16 cellular contexts compared by ENCODE assay signal in genomic region chr1:30670195-30671060, GRCh38. TPM values are rescaled to one million over a fixed set of nuclear protein-coding genes. Genes with fewer than 3 reads are reported as not detected.
DNase-seq lines count a peak whose midpoint lies in the region; ATAC-seq and TF ChIP-seq lines count a peak whose summit lies in the region.
"Had no signal": no experiment of that assay in that cellular context is flagged by ENCODE, and none has a peak within 500 bp of the region (broad histone marks: within the 10 kb centered on the region; RNA-seq: fewer than 3 reads in every experiment).

No MANE protein-coding gene starts in this region.

- no peaks in the 10 kb centered on the region for H3K4me1 ChIP-seq in upper lobe of right lung
- H3K4me1 ChIP-seq: left ventricle myocardium inferior, psoas muscle had no signal

- H3K4me3 ChIP-seq in fibroblast of villous mesenchyme (ENCODE audit: low read depth, low read length) (no peak overlapping the region), upper lobe of right lung (no peak overlapping the region)
- H3K4me3 ChIP-seq: left ventricle myocardium inferior, psoas muscle had no signal

- POLR2A ChIA-PET in RWPE1 (lab: Yijun Ruan, JAX; ENCODE audit: low non-redundant PET), result interaction anchor here (0.6 kb wide), 1 partner anchor 189 kb away, joined by 3 read pairs; no protein-coding TSS in a partner anchor

- DNase-seq in GOT3 (lab: John Stamatoyannopoulos, UW) (peak; percentile 16), amniotic epithelial cell (ENCODE audit: low read depth) (peak; percentile 8), fibroblast of villous mesenchyme (ENCODE audit: low read depth) (peak; percentile 28), upper lobe of right lung (peak; percentile 29), RWPE1 (ENCODE audit: low spot score) (no peak), glomerular visceral epithelial cell (ENCODE audit: extremely low spot score) (no peak), substantia nigra (lab: John Stamatoyannopoulos, UW) (no peak)
- DNase-seq in stimulated activated CD4-positive, alpha-beta T cell treated with anti-CD3 and anti-CD28 coated beads, Interleukin-2, amount 100 ng/mL, for 48 hours, result no peak
- DNase-seq: activated gamma-delta T cell treated with Interleukin-2 at 50 U/mL for 16 hours; CD8-positive, alpha-beta T cell; hypothalamus; Kasumi-1; left ventricle myocardium inferior; NCI-H1930 had no signal

- CTCF ChIA-PET in RWPE1 (lab: Yijun Ruan, JAX), result no interaction called here

- intact Hi-C loops in upper lobe of right lung (cut with DNase I), result no loop called here

- H3K27me3 ChIP-seq in upper lobe of right lung, result no peaks in the 10 kb centered on the region

- no peaks in the 10 kb centered on the region for H3K36me3 ChIP-seq in upper lobe of right lung
- H3K36me3 ChIP-seq: left ventricle myocardium inferior had no signal

- no peak for TF ChIP-seq CTCF in fibroblast of villous mesenchyme (IDR thresholded peaks at IDR 0.05; ENCODE audit: insufficient read depth, low read depth, low read length)
- TF ChIP-seq CTCF in upper lobe of right lung (IDR thresholded peaks at IDR 0.05), result no peak
- no peak for TF ChIP-seq CTCF in RWPE1 (conservative IDR thresholded peaks at IDR 0.05; ENCODE audit: low read depth)

- ATAC-seq in upper lobe of right lung, result no peak
- ATAC-seq: CD8-positive, alpha-beta T cell; psoas muscle; WTC11 had no signal

- H3K27ac ChIP-seq in upper lobe of right lung, result no peak overlapping the region
- no peak overlapping the region for H3K27ac ChIP-seq in RWPE1
- no peak overlapping the region for H3K27ac ChIP-seq in substantia nigra (ENCODE audit: low read depth, low read length, poor library complexity, severe bottlenecking)
- H3K27ac ChIP-seq: left ventricle myocardium inferior, psoas muscle had no signal

- H3K9me3 ChIP-seq in upper lobe of right lung, result peaks cover 3% of the 10 kb centered on the region
- H3K9me3 ChIP-seq: psoas muscle had no signal

RNA-seq across cellular contexts. Expression of gene MATN1, which starts 53.0 kb away (rescaled TPM):
- not detected in 2 replicates for total RNA-seq in fibroblast of villous mesenchyme
- total RNA-seq in upper lobe of right lung, result not detected
- total RNA-seq: left ventricle myocardium inferior, psoas muscle had no signal

Comparison
In these comparisons a context has a peak if more than half of its experiments do, and no peak if none do; other contexts are left out.
1. DNase-seq: peak in GOT3 (single experiment), amniotic epithelial cell (single experiment), fibroblast of villous mesenchyme (single experiment) and upper lobe of right lung (single experiment); none in stimulated activated CD4-positive, alpha-beta T cell treated with anti-CD3 and anti-CD28 coated beads, Interleukin-2, amount 100 ng/mL, for 48 hours (0 of 2), RWPE1 (single experiment), glomerular visceral epithelial cell (single experiment) and substantia nigra (0 of 49).